ENCODE assay signal across 27 cellular contexts in genomic region chr4:165361804-165362203, GRCh38.
"Had no signal": no experiment of that assay in that cellular context is flagged by ENCODE, and none has a peak within 500 bp of the region (broad histone marks: within the 10 kb centered on the region; RNA-seq: fewer than 3 reads in every experiment).

No MANE protein-coding gene starts in this region.

- DNase-seq: colonic mucosa; cortex of kidney; dermis blood vessel endothelial cell; effector CD4-positive, alpha-beta T cell; effector CD8-positive, alpha-beta T cell; effector memory CD4-positive, alpha-beta T cell; effector memory CD8-positive, alpha-beta T cell; endodermal cell; erythroblast; esophagus squamous epithelium; foreskin fibroblast; foreskin keratinocyte; foreskin melanocyte; gastrocnemius medialis; glutamatergic neuron; head of caudate nucleus; heart left ventricle; heart right ventricle had no signal

- H3K4me3 ChIP-seq: colonic mucosa, coronary artery, esophagus muscularis mucosa, esophagus squamous epithelium, gastrocnemius medialis, gastroesophageal sphincter, heart left ventricle, heart right ventricle had no signal

- H3K27me3 ChIP-seq: colonic mucosa, esophagus muscularis mucosa, gastrocnemius medialis, gastroesophageal sphincter had no signal

- H3K9me3 ChIP-seq: colonic mucosa, esophagus muscularis mucosa, esophagus squamous epithelium, gastrocnemius medialis, gastroesophageal sphincter, heart left ventricle, heart right ventricle had no signal

- H3K36me3 ChIP-seq: colonic mucosa, esophagus muscularis mucosa, esophagus squamous epithelium, gastrocnemius medialis, gastroesophageal sphincter, heart left ventricle, heart right ventricle had no signal

- ATAC-seq: effector memory CD8-positive, alpha-beta T cell; esophagus mucosa; foreskin keratinocyte; gastrocnemius medialis; gastroesophageal sphincter; heart left ventricle; heart right ventricle had no signal

- H3K4me1 ChIP-seq: colonic mucosa, esophagus muscularis mucosa, esophagus squamous epithelium, foreskin keratinocyte, gastrocnemius medialis, gastroesophageal sphincter had no signal

- FAIRE-seq: colon, endometrium, endothelial cell of umbilical vein, frontal cortex had no signal

- H3K27ac ChIP-seq: colonic mucosa, coronary artery, epithelial cell of prostate, esophagus muscularis mucosa, esophagus squamous epithelium, foreskin keratinocyte, gastrocnemius medialis, gastroesophageal sphincter, heart left ventricle, heart right ventricle had no signal
